1 cellular context compared by ENCODE assay signal in the genomic region with DNA sequence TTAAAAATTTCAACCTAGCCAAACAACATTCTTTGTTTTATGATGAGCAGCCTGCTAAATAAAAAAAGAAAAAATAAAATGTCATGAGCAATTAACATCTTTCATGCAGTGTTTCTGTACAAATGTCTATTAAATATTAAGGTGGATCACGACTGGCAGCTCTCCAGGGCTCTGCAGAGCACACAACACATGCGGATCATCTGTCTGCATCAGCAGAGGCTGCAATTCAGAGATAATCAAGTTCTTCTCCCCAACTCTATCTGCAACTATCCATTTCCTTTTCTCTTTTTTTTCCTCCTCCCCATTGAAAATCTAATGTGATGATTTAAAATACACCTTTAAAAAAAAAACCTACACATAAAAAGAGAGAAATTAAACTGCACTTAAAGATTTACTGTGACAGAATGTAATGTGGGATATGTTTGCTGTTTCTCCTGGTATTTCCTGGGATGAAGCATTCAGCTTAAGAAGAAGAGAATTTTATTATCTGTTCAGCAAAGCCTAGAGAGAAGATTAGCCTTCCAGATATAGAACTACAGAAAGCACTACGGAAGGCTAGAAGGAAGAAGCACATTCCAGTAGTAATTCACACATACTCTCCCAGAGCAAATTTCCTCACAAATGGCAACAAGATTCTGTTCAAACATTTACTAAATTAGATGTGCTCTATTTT.
TF ChIP-seq lines count a peak whose summit lies in the region.

No MANE protein-coding gene starts in this region.

TF ChIP-seq in HepG2, 621 proteins besides CTCF, POLR2A, EP300 and RAD21 (continued from another document):
- TF ChIP-seq, protein P1, sequence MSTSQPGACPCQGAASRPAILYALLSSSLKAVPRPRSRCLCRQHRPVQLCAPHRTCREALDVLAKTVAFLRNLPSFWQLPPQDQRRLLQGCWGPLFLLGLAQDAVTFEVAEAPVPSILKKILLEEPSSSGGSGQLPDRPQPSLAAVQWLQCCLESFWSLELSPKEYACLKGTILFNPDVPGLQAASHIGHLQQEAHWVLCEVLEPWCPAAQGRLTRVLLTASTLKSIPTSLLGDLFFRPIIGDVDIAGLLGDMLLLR (CRISPR knock-in tag; IDR thresholded peaks at IDR 0.05), result no peak
- TF ChIP-seq NFYC (CRISPR knock-in tag; IDR thresholded peaks at IDR 0.05) (no peak), ZNF160 (CRISPR knock-in tag; IDR thresholded peaks at IDR 0.05) (no peak), ZNF766 (CRISPR knock-in tag; IDR thresholded peaks at IDR 0.05; ENCODE audit: borderline replicate concordance) (no peak)
